20 cellular contexts compared by ENCODE assay signal in the genomic region with DNA sequence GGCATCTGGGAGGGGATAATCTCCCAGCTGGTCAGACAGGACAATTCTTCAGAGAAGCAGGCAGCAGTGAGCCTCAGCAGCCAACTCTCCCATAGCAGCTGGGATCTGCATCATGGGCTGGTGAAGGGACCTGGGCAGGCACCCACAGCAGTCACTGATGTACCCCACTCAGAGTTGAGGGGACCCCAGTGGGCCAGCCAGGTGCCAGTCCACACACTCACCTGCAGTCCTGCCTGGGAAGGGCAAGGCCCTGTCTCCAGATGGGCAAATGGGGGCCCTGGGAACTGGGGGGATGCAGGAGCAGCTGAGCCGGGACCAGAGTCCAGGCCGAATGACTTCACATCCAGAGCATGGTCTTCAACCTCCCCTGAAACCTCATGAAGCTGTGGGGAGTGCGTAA.
"Had no signal": no experiment of that assay in that cellular context is flagged by ENCODE, and none has a peak within 500 bp of the region (broad histone marks: within the 10 kb centered on the region; RNA-seq: fewer than 3 reads in every experiment).

No MANE protein-coding gene starts in this region.

- H3K4me1 ChIP-seq: colonic mucosa, parathyroid adenoma, uterus had no signal

- DNase-seq: activated CD4-positive, alpha-beta T cell treated with anti-CD3 and anti-CD28 coated beads, Interleukin-2, amount 50 U/mL, for 4 hours; activated gamma-delta T cell; activated T-cell treated with anti-CD3 and anti-CD28 coated beads, Interleukin-2, amount 50 U/mL, for 72 hours; colonic mucosa; head of caudate nucleus; kidney; stimulated activated CD4-positive, alpha-beta T cell treated with anti-CD3 and anti-CD28 coated beads, Interleukin-12 subunit alpha, Interleukin-12 subunit beta, amount 100 ng/mL, for 4 hours; stimulated activated CD4-positive, alpha-beta T cell treated with anti-CD3 and anti-CD28 coated beads, Interleukin-1b, Interleukin-23, amount 100 ng/mL, for 48 hours; stimulated activated CD8-positive, alpha-beta memory T cell treated with anti-CD3 and anti-CD28 coated beads, Interleukin-4, amount 100 ng/mL, for 48 hours; stimulated activated naive CD4-positive, alpha-beta T cell treated with Interleukin-2 at 50 U/mL for 16 hours had no signal

- H3K4me3 Mint-ChIP-seq: activated naive CD4-positive, alpha-beta T cell treated with anti-CD3 and anti-CD28 coated beads, Interleukin-2, amount 50 U/mL, for 24 hours; activated T-cell treated with anti-CD3 and anti-CD28 coated beads, Interleukin-2, amount 50 U/mL, for 72 hours; T-helper 2 cell treated with Interferon-gamma antibody and Interleukin-4, amounts not matched to agents 5 μg/mL and 100 μg/mL, for 36 hours had no signal

- ATAC-seq: activated T-cell treated with anti-CD3 and anti-CD28 coated beads, Interleukin-2, amount 50 U/mL, for 72 hours; esophagus mucosa; gastrocnemius medialis; left lung had no signal

- H3K79me2 ChIP-seq: parathyroid adenoma had no signal

- H3K9me3 ChIP-seq: colonic mucosa, gastrocnemius medialis, left lung, neutrophil, tibial nerve, uterus had no signal

- H3K36me3 Mint-ChIP-seq: activated naive CD4-positive, alpha-beta T cell treated with anti-CD3 and anti-CD28 coated beads, Interleukin-2, amount 50 U/mL, for 24 hours had no signal

- H3K27ac Mint-ChIP-seq: activated naive CD4-positive, alpha-beta T cell treated with anti-CD3 and anti-CD28 coated beads, Interleukin-2, amount 50 U/mL, for 24 hours; activated T-cell treated with anti-CD3 and anti-CD28 coated beads, Interleukin-2, amount 50 U/mL, for 72 hours; T-helper 2 cell treated with Interferon-gamma antibody and Interleukin-4, amounts not matched to agents 5 μg/mL and 100 μg/mL, for 36 hours had no signal

- H3K27ac ChIP-seq: cardiac muscle cell, colonic mucosa, gastrocnemius medialis, left lung, neutrophil, parathyroid adenoma, tibial nerve, uterus had no signal

- H2AFZ ChIP-seq: parathyroid adenoma had no signal

- H3K9ac ChIP-seq: parathyroid adenoma had no signal

- H3K9me3 Mint-ChIP-seq: activated naive CD4-positive, alpha-beta T cell treated with anti-CD3 and anti-CD28 coated beads, Interleukin-2, amount 50 U/mL, for 24 hours; activated T-cell treated with anti-CD3 and anti-CD28 coated beads, Interleukin-2, amount 50 U/mL, for 72 hours; T-helper 2 cell treated with Interferon-gamma antibody and Interleukin-4, amounts not matched to agents 5 μg/mL and 100 μg/mL, for 36 hours had no signal

- H3K36me3 ChIP-seq: cardiac muscle cell, colonic mucosa, gastrocnemius medialis, left lung, neutrophil, tibial nerve, uterus had no signal

- H3K27me3 ChIP-seq: cardiac muscle cell, colonic mucosa, gastrocnemius medialis, left lung, neutrophil, tibial nerve, uterus had no signal

- H3K27me3 Mint-ChIP-seq: activated naive CD4-positive, alpha-beta T cell treated with anti-CD3 and anti-CD28 coated beads, Interleukin-2, amount 50 U/mL, for 24 hours had no signal

- H3K4me3 ChIP-seq: cardiac muscle cell, colonic mucosa, gastrocnemius medialis, left lung, tibial nerve, uterus had no signal
